ENCODE assay signal across 1 cellular context in the genomic region with DNA sequence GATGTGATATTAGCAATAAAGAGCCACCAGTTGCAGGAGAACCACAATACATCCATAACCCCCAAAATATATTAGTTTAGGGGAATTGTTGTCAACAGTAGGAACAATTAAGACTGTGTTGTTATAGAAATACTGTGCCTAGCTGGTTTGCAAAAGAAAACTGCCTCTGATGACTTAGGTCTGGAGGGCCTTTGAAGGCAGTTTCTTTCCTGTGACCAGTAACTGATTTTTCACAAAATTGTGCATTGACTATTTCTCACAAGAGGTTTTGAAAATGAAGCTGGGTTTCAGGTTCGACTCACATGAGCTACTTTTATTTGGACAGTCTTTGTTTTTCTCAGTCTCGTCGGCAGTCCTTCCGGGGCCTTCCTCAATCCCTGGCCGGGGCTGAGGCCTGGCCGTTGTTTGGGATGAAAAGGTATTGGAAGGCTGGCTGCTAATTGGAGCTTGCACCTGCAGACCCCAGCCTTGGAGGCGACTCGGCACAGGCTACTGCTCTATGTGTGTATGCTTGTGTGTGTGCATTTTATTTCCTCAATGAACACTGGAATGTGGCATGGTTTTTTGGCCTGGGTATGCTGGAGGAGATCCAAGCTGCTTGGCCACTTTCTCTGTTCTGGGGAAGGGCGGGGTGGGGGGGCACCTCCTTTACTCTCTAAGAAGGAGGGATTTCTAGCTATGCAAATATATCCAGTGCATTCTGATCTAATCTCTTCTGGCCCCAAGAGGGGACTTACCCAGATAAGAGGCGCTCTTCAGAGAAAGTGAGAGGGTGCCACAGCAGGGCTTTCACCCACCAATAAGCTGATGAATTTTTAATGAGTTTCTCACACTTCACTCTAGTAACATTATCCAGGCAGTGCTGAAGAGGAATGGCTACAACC.
TF ChIP-seq lines count a peak whose summit lies in the region.

No MANE protein-coding gene starts in this region.

TF ChIP-seq in H1, 55 proteins besides CTCF, POLR2A, EP300 and RAD21:
- no peak for TF ChIP-seq BCL11A (IDR thresholded peaks at IDR 0.05; ENCODE audit: low read depth in 2 of 2, low read length in 2 of 2)
- TF ChIP-seq SAP30 (IDR thresholded peaks at IDR 0.05; ENCODE audit: insufficient read depth, insufficient replicate concordance, low read length): no peak
- no peak for TF ChIP-seq MAFK (IDR thresholded peaks at IDR 0.05; ENCODE audit: low read depth, low read length)
- no peak for TF ChIP-seq SRF (IDR thresholded peaks at IDR 0.05; ENCODE audit: low read depth, low read length)
- TF ChIP-seq CHD1 (IDR thresholded peaks at IDR 0.05; ENCODE audit: low read depth, low read length): no peak
- no peak for TF ChIP-seq TAF7 (optimal IDR thresholded peaks at IDR 0.05; ENCODE audit: borderline replicate concordance, low read depth, low read length)
- TF ChIP-seq TBP (IDR thresholded peaks at IDR 0.05; ENCODE audit: low read depth, low read length): no peak
- no peak for TF ChIP-seq KDM5A (IDR thresholded peaks at IDR 0.05; ENCODE audit: low read length)
- TF ChIP-seq SP2 (IDR thresholded peaks at IDR 0.05; ENCODE audit: low read length): no peak
- TF ChIP-seq EGR1 (IDR thresholded peaks at IDR 0.05; ENCODE audit: borderline replicate concordance, low read depth, low read length): no peak
- no peak for TF ChIP-seq CBX8 (IDR thresholded peaks at IDR 0.05; ENCODE audit: borderline replicate concordance, low read depth, low read length)
- TF ChIP-seq SP4 (IDR thresholded peaks at IDR 0.05; ENCODE audit: low read length): no peak
- no peak for TF ChIP-seq HDAC2 (IDR thresholded peaks at IDR 0.05; ENCODE audit: borderline replicate concordance in 1 of 2, low read depth in 2 of 2, low read length in 2 of 2)
- no peak for TF ChIP-seq TEAD4 (IDR thresholded peaks at IDR 0.05; ENCODE audit: low read depth, low read length)
- no peak for TF ChIP-seq NRF1 (IDR thresholded peaks at IDR 0.05; ENCODE audit: low read depth, low read length)
- TF ChIP-seq RXRA (IDR thresholded peaks at IDR 0.05; ENCODE audit: insufficient read depth, low read depth, low read length): no peak
- no peak for TF ChIP-seq JUN (IDR thresholded peaks at IDR 0.05; ENCODE audit: low read depth, low read length)
- TF ChIP-seq, protein P1, sequence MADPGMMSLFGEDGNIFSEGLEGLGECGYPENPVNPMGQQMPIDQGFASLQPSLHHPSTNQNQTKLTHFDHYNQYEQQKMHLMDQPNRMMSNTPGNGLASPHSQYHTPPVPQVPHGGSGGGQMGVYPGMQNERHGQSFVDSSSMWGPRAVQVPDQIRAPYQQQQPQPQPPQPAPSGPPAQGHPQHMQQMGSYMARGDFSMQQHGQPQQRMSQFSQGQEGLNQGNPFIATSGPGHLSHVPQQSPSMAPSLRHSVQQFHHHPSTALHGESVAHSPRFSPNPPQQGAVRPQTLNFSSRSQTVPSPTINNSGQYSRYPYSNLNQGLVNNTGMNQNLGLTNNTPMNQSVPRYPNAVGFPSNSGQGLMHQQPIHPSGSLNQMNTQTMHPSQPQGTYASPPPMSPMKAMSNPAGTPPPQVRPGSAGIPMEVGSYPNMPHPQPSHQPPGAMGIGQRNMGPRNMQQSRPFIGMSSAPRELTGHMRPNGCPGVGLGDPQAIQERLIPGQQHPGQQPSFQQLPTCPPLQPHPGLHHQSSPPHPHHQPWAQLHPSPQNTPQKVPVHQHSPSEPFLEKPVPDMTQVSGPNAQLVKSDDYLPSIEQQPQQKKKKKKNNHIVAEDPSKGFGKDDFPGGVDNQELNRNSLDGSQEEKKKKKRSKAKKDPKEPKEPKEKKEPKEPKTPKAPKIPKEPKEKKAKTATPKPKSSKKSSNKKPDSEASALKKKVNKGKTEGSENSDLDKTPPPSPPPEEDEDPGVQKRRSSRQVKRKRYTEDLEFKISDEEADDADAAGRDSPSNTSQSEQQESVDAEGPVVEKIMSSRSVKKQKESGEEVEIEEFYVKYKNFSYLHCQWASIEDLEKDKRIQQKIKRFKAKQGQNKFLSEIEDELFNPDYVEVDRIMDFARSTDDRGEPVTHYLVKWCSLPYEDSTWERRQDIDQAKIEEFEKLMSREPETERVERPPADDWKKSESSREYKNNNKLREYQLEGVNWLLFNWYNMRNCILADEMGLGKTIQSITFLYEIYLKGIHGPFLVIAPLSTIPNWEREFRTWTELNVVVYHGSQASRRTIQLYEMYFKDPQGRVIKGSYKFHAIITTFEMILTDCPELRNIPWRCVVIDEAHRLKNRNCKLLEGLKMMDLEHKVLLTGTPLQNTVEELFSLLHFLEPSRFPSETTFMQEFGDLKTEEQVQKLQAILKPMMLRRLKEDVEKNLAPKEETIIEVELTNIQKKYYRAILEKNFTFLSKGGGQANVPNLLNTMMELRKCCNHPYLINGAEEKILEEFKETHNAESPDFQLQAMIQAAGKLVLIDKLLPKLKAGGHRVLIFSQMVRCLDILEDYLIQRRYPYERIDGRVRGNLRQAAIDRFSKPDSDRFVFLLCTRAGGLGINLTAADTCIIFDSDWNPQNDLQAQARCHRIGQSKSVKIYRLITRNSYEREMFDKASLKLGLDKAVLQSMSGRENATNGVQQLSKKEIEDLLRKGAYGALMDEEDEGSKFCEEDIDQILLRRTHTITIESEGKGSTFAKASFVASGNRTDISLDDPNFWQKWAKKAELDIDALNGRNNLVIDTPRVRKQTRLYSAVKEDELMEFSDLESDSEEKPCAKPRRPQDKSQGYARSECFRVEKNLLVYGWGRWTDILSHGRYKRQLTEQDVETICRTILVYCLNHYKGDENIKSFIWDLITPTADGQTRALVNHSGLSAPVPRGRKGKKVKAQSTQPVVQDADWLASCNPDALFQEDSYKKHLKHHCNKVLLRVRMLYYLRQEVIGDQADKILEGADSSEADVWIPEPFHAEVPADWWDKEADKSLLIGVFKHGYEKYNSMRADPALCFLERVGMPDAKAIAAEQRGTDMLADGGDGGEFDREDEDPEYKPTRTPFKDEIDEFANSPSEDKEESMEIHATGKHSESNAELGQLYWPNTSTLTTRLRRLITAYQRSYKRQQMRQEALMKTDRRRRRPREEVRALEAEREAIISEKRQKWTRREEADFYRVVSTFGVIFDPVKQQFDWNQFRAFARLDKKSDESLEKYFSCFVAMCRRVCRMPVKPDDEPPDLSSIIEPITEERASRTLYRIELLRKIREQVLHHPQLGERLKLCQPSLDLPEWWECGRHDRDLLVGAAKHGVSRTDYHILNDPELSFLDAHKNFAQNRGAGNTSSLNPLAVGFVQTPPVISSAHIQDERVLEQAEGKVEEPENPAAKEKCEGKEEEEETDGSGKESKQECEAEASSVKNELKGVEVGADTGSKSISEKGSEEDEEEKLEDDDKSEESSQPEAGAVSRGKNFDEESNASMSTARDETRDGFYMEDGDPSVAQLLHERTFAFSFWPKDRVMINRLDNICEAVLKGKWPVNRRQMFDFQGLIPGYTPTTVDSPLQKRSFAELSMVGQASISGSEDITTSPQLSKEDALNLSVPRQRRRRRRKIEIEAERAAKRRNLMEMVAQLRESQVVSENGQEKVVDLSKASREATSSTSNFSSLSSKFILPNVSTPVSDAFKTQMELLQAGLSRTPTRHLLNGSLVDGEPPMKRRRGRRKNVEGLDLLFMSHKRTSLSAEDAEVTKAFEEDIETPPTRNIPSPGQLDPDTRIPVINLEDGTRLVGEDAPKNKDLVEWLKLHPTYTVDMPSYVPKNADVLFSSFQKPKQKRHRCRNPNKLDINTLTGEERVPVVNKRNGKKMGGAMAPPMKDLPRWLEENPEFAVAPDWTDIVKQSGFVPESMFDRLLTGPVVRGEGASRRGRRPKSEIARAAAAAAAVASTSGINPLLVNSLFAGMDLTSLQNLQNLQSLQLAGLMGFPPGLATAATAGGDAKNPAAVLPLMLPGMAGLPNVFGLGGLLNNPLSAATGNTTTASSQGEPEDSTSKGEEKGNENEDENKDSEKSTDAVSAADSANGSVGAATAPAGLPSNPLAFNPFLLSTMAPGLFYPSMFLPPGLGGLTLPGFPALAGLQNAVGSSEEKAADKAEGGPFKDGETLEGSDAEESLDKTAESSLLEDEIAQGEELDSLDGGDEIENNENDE (IDR thresholded peaks at IDR 0.05; ENCODE audit: insufficient replicate concordance, low read length): no peak
